7 cellular contexts compared by ENCODE assay signal in the genomic region with DNA sequence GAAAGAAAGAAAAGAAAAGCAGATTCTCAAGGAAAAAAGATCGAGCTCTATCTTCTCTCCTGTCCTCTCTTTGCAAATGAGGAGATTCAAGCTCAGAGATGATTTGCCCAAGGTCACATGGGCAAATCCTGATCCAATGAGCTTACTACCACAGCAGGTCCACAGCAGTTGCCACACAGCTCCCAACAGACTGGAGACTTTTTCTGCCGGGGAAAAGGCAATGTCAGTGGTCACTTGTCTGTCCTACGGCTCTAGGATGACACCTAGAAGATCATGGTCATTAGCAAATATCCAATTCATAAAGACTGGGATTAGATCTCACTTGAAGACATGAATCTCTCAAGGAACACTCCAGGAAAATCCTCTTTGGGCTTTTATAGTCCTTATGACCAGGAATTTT. TPM values are rescaled to one million over a fixed set of nuclear protein-coding genes. Genes with fewer than 3 reads are reported as not detected.
A peak's percentile ranks its signal among the peaks of the same experiment; 100 is the strongest.
DNase-seq lines count a peak whose midpoint lies in the region; ATAC-seq and TF ChIP-seq lines count a peak whose summit lies in the region.

No MANE protein-coding gene starts in this region.

- no peak overlapping the region for H3T11ph ChIP-seq in H9 (ENCODE audit: low read length)

- H2AFZ ChIP-seq in H9 (ENCODE audit: low read length) (no peak overlapping the region), SU-DHL-6 (ENCODE audit: low read depth, low read length, severe bottlenecking) (peak overlapping the region; percentile 18)

- no peaks in the 10 kb centered on the region for H4K20me1 ChIP-seq in H9 (ENCODE audit: control insufficient read depth, insufficient read depth, insufficient read length)
- no peaks in the 10 kb centered on the region for H4K20me1 ChIP-seq in SU-DHL-6 (ENCODE audit: low read depth, low read length)

- H3K27ac Mint-ChIP-seq in H9: no peak overlapping the region

- H2BK15ac ChIP-seq in H9 (ENCODE audit: low read depth, low read length): no peak overlapping the region

- H2BK12ac ChIP-seq in H9 (ENCODE audit: insufficient read length, low read depth, low read length): no peak overlapping the region

- no peaks in the 10 kb centered on the region; a peak in 1 of 7 replicates for H3K36me3 Mint-ChIP-seq in H9 (ENCODE audit: insufficient read depth in 1 of 3, low read depth in 3 of 3)

- no peak overlapping the region for H4K8ac ChIP-seq in H9 (replicated peaks; ENCODE audit: insufficient read length, low read depth, low read length)

- H3K56ac ChIP-seq in H9 (ENCODE audit: insufficient read length, low read depth, low read length): no peak overlapping the region

- H3K79me1 ChIP-seq in H9 (ENCODE audit: insufficient read depth, low read depth, low read length, poor library complexity, severe bottlenecking): no peaks in the 10 kb centered on the region

- no peaks in the 10 kb centered on the region for H3K9me3 ChIP-seq in H9 (ENCODE audit: control insufficient read depth, low read depth, low read length)
- H3K9me3 ChIP-seq in SU-DHL-6 (ENCODE audit: insufficient read depth, low read length): 0 out of 2 replicates have a peak, but pooled peaks cover 2% of the 10 kb centered on the region
- H3K9me3 ChIP-seq in gastrocnemius medialis: no peaks in the 10 kb centered on the region

- WGBS in H9 (ENCODE audit: extremely low coverage, insufficient read length, low lambda C conversion rate): no CpG with 5 or more reads among the region's 3 CpGs

- peaks cover 17 to 20% of the 10 kb centered on the region in 2 experiments for H3K4me1 Mint-ChIP-seq in H9

- no peak overlapping the region for H4K5ac ChIP-seq in H9 (ENCODE audit: insufficient read length, low read depth, low read length)

- H3K4me1 ChIP-seq in H9 (ENCODE audit: insufficient read depth, low read length) (no peaks in the 10 kb centered on the region; the same call in 1 of the 2 replicates), gastrocnemius medialis (peaks cover 15 to 29% of the 10 kb centered on the region in 2 donors)

- no peaks in the 10 kb centered on the region for H3F3A ChIP-seq in SU-DHL-6 (ENCODE audit: insufficient read depth)

- in situ Hi-C loops in gastrocnemius medialis (cut with MboI; ENCODE audit: low sequenced_read_pairs in 4 of 4): loop anchor here (5.0 to 25.0 kb wide), 8 partner anchors 63 to 795 kb away; partner anchors contain the start of genes EFCAB11 (in 3 of the 4), TDP1 (in 3 of the 4) and CALM1 (in 1 of the 4)

- no peaks in the 10 kb centered on the region for H3K27me3 ChIP-seq in H9 (ENCODE audit: insufficient read depth, low read length)
- 0 out of 2 replicates have a peak, but pooled peaks cover 1% of the 10 kb centered on the region for H3K27me3 ChIP-seq in SU-DHL-6 (ENCODE audit: low read length)
- H3K27me3 ChIP-seq in gastrocnemius medialis: no peaks in the 10 kb centered on the region
- H3K27me3 ChIP-seq in H7 (ENCODE audit: control insufficient read depth, insufficient read depth, low read length): no peaks in the 10 kb centered on the region

- no peak overlapping the region for H3K18ac ChIP-seq in H9 (ENCODE audit: insufficient read length, low read depth, low read length)

- intact Hi-C loops in head of caudate nucleus (cut with DNase I): loop anchor here (5.0 to 10.0 kb wide), 2 partner anchors 360 to 453 kb away; partner anchors contain the start of gene CALM1
- intact Hi-C loops in gastrocnemius medialis (cut with DNase I; ENCODE audit: low total_unique reads): loop anchor here (2.0 to 10.0 kb wide), 7 partner anchors 19 to 407 kb away; partner anchors contain the start of gene TTC7B

- TF ChIP-seq POLR2A in gastrocnemius medialis (IDR thresholded peaks at IDR 0.05): peak; percentile 40 to 68

- TF ChIP-seq CTCF in H9 (conservative IDR thresholded peaks at IDR 0.05): no peak
- no peak for TF ChIP-seq CTCF in SU-DHL-6 (IDR thresholded peaks at IDR 0.05; ENCODE audit: insufficient read depth, low read length, poor library complexity, severe bottlenecking)
- no peak for TF ChIP-seq CTCF in gastrocnemius medialis (IDR thresholded peaks at IDR 0.05 in 4 of 5, conservative IDR thresholded peaks at IDR 0.05 in 1 of 5)

- DNase-seq in H9 (no peak), head of caudate nucleus (peak; percentile 30 to 89 (median 74)), gastrocnemius medialis (peak; percentile 76 to 84), ureter (ENCODE audit: low spot score) (no peak), H7 (no peak)
- no peak for DNase-seq in stimulated activated CD8-positive, alpha-beta memory T cell treated with anti-CD3 and anti-CD28 coated beads, Interleukin-4, amount 100 ng/mL, for 48 hours

- no peaks in the 10 kb centered on the region for H3K36me3 ChIP-seq in SU-DHL-6 (ENCODE audit: low read length)
- no peaks in the 10 kb centered on the region for H3K36me3 ChIP-seq in gastrocnemius medialis
- no peaks in the 10 kb centered on the region for H3K36me3 ChIP-seq in H7 (replicated peaks; ENCODE audit: control insufficient read depth, insufficient read depth, low read length)

- no peaks in the 10 kb centered on the region for H3K79me2 ChIP-seq in H9 (ENCODE audit: insufficient read depth, low read length)
- H3K79me2 ChIP-seq in SU-DHL-6 (ENCODE audit: insufficient read depth, low read length): no peaks in the 10 kb centered on the region

- H2BK120ac ChIP-seq in H9 (ENCODE audit: low read depth, low read length, poor library complexity, severe bottlenecking): no peak overlapping the region

- H3K9me3 Mint-ChIP-seq in H9: peaks cover 0 to under 1% of the 10 kb centered on the region in 2 experiments; a peak in 1 of 5 replicates

- H3K9ac ChIP-seq in H9 (ENCODE audit: extremely low read depth, insufficient read length, low read length): no peak overlapping the region
- H3K9ac ChIP-seq in SU-DHL-6 (ENCODE audit: low read length): peak overlapping the region; percentile 33; the same call in 1 of the 2 replicates

- H3K27ac ChIP-seq in H9 (ENCODE audit: insufficient read length, low read depth, low read length): no peak overlapping the region
- H3K27ac ChIP-seq in SU-DHL-6 (ENCODE audit: low read depth, low read length): no peak overlapping the region
- peak overlapping the region; percentile 90 to 95 (median 92) for H3K27ac ChIP-seq in gastrocnemius medialis

- no peak overlapping the region for H3K4ac ChIP-seq in H9 (ENCODE audit: low read depth, low read length)

- ATAC-seq in gastrocnemius medialis: peak; percentile 76 to 83

- no peak overlapping the region for H2BK5ac ChIP-seq in H9 (ENCODE audit: insufficient read length, low read length)

- no peaks in the 10 kb centered on the region for H3K9me2 ChIP-seq in SU-DHL-6 (replicated peaks; ENCODE audit: insufficient read depth, low read length)

- no peak overlapping the region for H2BK20ac ChIP-seq in H9 (ENCODE audit: low read depth, low read length, poor library complexity, severe bottlenecking)

- peaks cover 3% of the 10 kb centered on the region for H3K23me2 ChIP-seq in H9 (ENCODE audit: insufficient read length, low read depth, low read length, poor library complexity, severe bottlenecking)

- no peak overlapping the region for H3K23ac ChIP-seq in H9 (ENCODE audit: insufficient read length, low read depth, low read length)

- peak overlapping the region; percentile 49 to 64; a peak in 2 of 5 replicates for H3K4me3 Mint-ChIP-seq in H9

- H2AK5ac ChIP-seq in H9 (ENCODE audit: insufficient read length, low read length): no peak overlapping the region

- H3K27me3 Mint-ChIP-seq in H9 (ENCODE audit: low read depth): peaks cover 12% of the 10 kb centered on the region

- no peak overlapping the region for H4K91ac ChIP-seq in H9 (ENCODE audit: insufficient read length, low read depth, low read length)

- peak overlapping the region; percentile 55 for H3K4me2 ChIP-seq in H9 (ENCODE audit: insufficient read depth, insufficient read length, low read length)
- peak overlapping the region; percentile 56 for H3K4me2 ChIP-seq in SU-DHL-6 (ENCODE audit: low read depth, low read length, poor library complexity, severe bottlenecking)

- no peak overlapping the region for H3K4me3 ChIP-seq in SU-DHL-6 (ENCODE audit: insufficient read depth, low read length, poor library complexity, severe bottlenecking)
- peak overlapping the region; percentile 42 to 66 (median 55) for H3K4me3 ChIP-seq in gastrocnemius medialis
- H3K4me3 ChIP-seq in H7 (ENCODE audit: insufficient read depth, low read depth, low read length): no peak overlapping the region

- H3K14ac ChIP-seq in H9 (ENCODE audit: insufficient read depth, low read length): no peak overlapping the region

RNA-seq across cellular contexts. Expression of gene TTC7B, which starts 58.8 kb away (rescaled TPM):
- total RNA-seq in H9 (2021): 30.3 and 33.7 TPM in 2 replicates
- 10 to 100 TPM; 35.0 to 78.7 (median 36.8) TPM for total RNA-seq in gastrocnemius medialis
- 68.8 TPM for total RNA-seq in ureter
- total RNA-seq in H7 (2014; rRNA removed; shearing (Covaris generic)): 27.4 and 34.5 TPM in 2 replicates

Comparison
In these comparisons a context has a peak if more than half of its experiments do, and no peak if none do; other contexts are left out.
1. DNase-seq: peak in head of caudate nucleus (42 of 42) and gastrocnemius medialis (2 of 2); none in H9 (single experiment), ureter (single experiment), stimulated activated CD8-positive, alpha-beta memory T cell treated with anti-CD3 and anti-CD28 coated beads, Interleukin-4, amount 100 ng/mL, for 48 hours (single experiment) and H7 (single experiment).
2. H3K27ac ChIP-seq: peak in gastrocnemius medialis (4 of 4); none in H9 (single experiment) and SU-DHL-6 (single experiment).
3. H3K4me3 ChIP-seq: peak in gastrocnemius medialis (4 of 4); none in SU-DHL-6 (single experiment) and H7 (single experiment).